30 cellular contexts compared by ENCODE assay signal in the genomic region with DNA sequence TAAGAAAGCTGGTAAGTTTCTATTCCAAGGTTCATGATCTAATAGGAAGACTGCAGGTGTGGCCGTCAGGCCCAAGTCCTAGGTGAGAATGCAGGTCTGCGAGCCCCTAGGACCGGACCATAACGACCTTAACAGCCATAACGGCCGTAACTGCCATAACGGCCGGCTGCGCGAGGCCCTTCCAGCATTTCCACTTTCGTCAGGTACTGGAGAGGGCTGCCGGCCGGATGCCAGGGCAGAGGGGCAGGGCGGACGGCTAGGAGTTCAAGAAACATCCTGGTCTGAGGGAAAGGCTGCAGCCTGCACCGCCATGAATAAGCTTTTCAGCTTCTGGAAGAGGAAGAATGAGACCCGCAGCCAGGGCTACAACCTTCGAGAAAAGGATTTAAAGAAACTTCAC. TPM values are rescaled to one million over a fixed set of nuclear protein-coding genes. Genes with fewer than 3 reads are reported as not detected.
"Had no signal": no experiment of that assay in that cellular context is flagged by ENCODE, and none has a peak within 500 bp of the region (broad histone marks: within the 10 kb centered on the region; RNA-seq: fewer than 3 reads in every experiment).

A gene with protein sequence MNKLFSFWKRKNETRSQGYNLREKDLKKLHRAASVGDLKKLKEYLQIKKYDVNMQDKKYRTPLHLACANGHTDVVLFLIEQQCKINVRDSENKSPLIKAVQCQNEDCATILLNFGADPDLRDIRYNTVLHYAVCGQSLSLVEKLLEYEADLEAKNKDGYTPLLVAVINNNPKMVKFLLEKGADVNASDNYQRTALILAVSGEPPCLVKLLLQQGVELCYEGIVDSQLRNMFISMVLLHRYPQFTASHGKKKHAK (plus strand): TSS at position 184 of the 400 bp plus-strand sequence. CDS start 127 bp downstream, at position 311.

- H3K79me2 ChIP-seq: parathyroid adenoma had no signal

- H3K9me3 ChIP-seq: ovary, psoas muscle, right lobe of liver, sigmoid colon, suprapubic skin, thoracic aorta, thyroid gland, tibial nerve, upper lobe of left lung, vagina had no signal

- H3K4me1 ChIP-seq: neural progenitor cell, parathyroid adenoma, psoas muscle, right lobe of liver, sigmoid colon, suprapubic skin, thyroid gland, tibial nerve, upper lobe of left lung, vagina had no signal

- ATAC-seq: natural killer cell; psoas muscle; right cardiac atrium; right lobe of liver; stimulated activated effector memory CD8-positive, alpha-beta T cell treated with anti-CD3 and anti-CD28 coated beads, Interleukin-12 subunit alpha, Interleukin-12 subunit beta, amount 100 ng/mL, for 72 hours; stimulated activated naive B cell treated with anti-CD40 and anti-IgM and Interleukin-4, amounts not matched to agents 10 μg/mL and 1 μg/mL and 100 μg/mL, for 72 hours; stimulated activated naive CD8-positive, alpha-beta T cell treated with anti-CD3 and anti-CD28 coated beads, Interleukin-15, amount 100 ng/mL, for 72 hours; stimulated activated naive CD8-positive, alpha-beta T cell treated with anti-CD3 and anti-CD28 coated beads, Interleukin-15, Interleukin-2, amounts not matched to agents 100 U/mL and 50 U/mL, for 24 hours had no signal

- H3K4me3 ChIP-seq: neural progenitor cell, ovary, psoas muscle, right lobe of liver, sigmoid colon, suprapubic skin, thoracic aorta, thyroid gland, tibial nerve, upper lobe of left lung, vagina had no signal

- H3K36me3 ChIP-seq: neural progenitor cell, ovary, right lobe of liver, sigmoid colon, suprapubic skin, thoracic aorta, thyroid gland, tibial nerve, upper lobe of left lung, vagina had no signal

- H3K4me2 ChIP-seq: neural progenitor cell had no signal

- H3K27me3 ChIP-seq: neural progenitor cell, ovary, right lobe of liver, sigmoid colon, suprapubic skin, thyroid gland, tibial nerve, upper lobe of left lung, vagina had no signal

- H3K27ac ChIP-seq: neural progenitor cell, ovary, parathyroid adenoma, psoas muscle, right lobe of liver, sigmoid colon, suprapubic skin, thoracic aorta, thyroid gland, tibial nerve, upper lobe of left lung, vagina had no signal

- H3K9ac ChIP-seq: neural progenitor cell, parathyroid adenoma had no signal

- H2AFZ ChIP-seq: neural progenitor cell, parathyroid adenoma had no signal

- DNase-seq: natural killer cell; occipital lobe; ovary; right lobe of liver; sigmoid colon; small intestine; stimulated activated CD4-positive, alpha-beta T cell treated with anti-CD3 and anti-CD28 coated beads, Interleukin-15, amount 100 ng/mL, for 24 hours; stimulated activated CD4-positive, alpha-beta T cell treated with anti-CD3 and anti-CD28 coated beads, Interleukin-2, amount 100 ng/mL, for 24 hours; stimulated activated CD4-positive, alpha-beta T cell treated with anti-CD3 and anti-CD28 coated beads, Interleukin-2, amount 100 ng/mL, for 48 hours; stimulated activated CD4-positive, alpha-beta T cell treated with anti-CD3 and anti-CD28 coated beads, Interleukin-4, amount 100 ng/mL, for 24 hours; stimulated activated naive B cell treated with anti-CD40 and anti-IgM and Interleukin-4, amounts not matched to agents 10 μg/mL and 1 μg/mL and 100 μg/mL, for 72 hours; stimulated activated naive CD8-positive, alpha-beta T cell treated with anti-CD3 and anti-CD28 coated beads, Interleukin-15, amount 100 ng/mL, for 72 hours; stimulated activated naive CD8-positive, alpha-beta T cell treated with anti-CD3 and anti-CD28 coated beads, Interleukin-15, Interleukin-2, amounts not matched to agents 100 U/mL and 50 U/mL, for 24 hours; substantia nigra; thyroid gland; trophoblast cell had no signal

- FAIRE-seq: small intestine, urothelium cell line had no signal

RNA-seq across cellular contexts. Expression of the gene that starts here (rescaled TPM):
- total RNA-seq: natural killer cell, progenitor cell of endocrine pancreas, right lobe of liver, suprapubic skin, upper lobe of left lung, ureter had no signal
- polyA plus RNA-seq: neural cell, sigmoid colon had no signal
